In genomic region chr14:81516941-81517797, GRCh38 we compare ENCODE assay signal across 10 cellular contexts. TPM values are rescaled to one million over a fixed set of nuclear protein-coding genes. Genes with fewer than 3 reads are reported as not detected.
A peak's percentile ranks its signal among the peaks of the same experiment; 100 is the strongest.
DNase-seq lines count a peak whose midpoint lies in the region; ATAC-seq and TF ChIP-seq lines count a peak whose summit lies in the region.
"Had no signal": no experiment of that assay in that cellular context is flagged by ENCODE, and none has a peak within 500 bp of the region (broad histone marks: within the 10 kb centered on the region; RNA-seq: fewer than 3 reads in every experiment).

No MANE protein-coding gene starts in this region.

- H3K4me3 Mint-ChIP-seq in WTC11, result no peak overlapping the region

- peak overlapping the region; percentile 36 for H3K27ac ChIP-seq in right cardiac atrium (ENCODE audit: low read length)

- H3K4me1 Mint-ChIP-seq in WTC11, result peaks cover 19% of the 10 kb centered on the region

- peaks cover 10% of the 10 kb centered on the region for H3K4me1 ChIP-seq in right cardiac atrium (ENCODE audit: control insufficient read depth, insufficient read depth, low read length)

- H3K27ac Mint-ChIP-seq in WTC11, result peak overlapping the region; percentile 84

- peak; percentile 91 for ATAC-seq in WTC11
- peak; percentile 71 to 75 for ATAC-seq in right cardiac atrium
- ATAC-seq in omental fat pad (ENCODE audit: low FRiP score), result peak; percentile 82

- H3K27me3 ChIP-seq in right cardiac atrium (ENCODE audit: control insufficient read depth, insufficient read depth), result no peaks in the 10 kb centered on the region

- no peaks in the 10 kb centered on the region for H3K27me3 Mint-ChIP-seq in WTC11 (ENCODE audit: low read depth)

- DNase-seq in AG10803 (ENCODE audit: low read depth) (peak; percentile 62), WTC11 (ENCODE audit: low spot score) (no peak), right cardiac atrium (no peak), omental fat pad (ENCODE audit: low spot score) (no peak), NCI-H748 treated with DMSO at 0.1 percent for 48 hours (lab: John Stamatoyannopoulos, UW) (no peak), OCI-M2 (lab: John Stamatoyannopoulos, UW; ENCODE audit: unreplicated experiment) (no peak), T-helper 9 cell (no peak), C1 segment of cervical spinal cord (lab: John Stamatoyannopoulos, UW) (no peak)
- DNase-seq: DMS 273 treated with DMSO at 0.1 percent for 48 hours, NCI-H1092 had no signal

- WGBS in right cardiac atrium, result 26% methylated on average over 2 of the region's 2 CpGs

- H3K9me3 Mint-ChIP-seq in WTC11, result no peaks in the 10 kb centered on the region; the same call in 1 of the 2 replicates

- no peak overlapping the region for H3K4me3 ChIP-seq in AG10803 (ENCODE audit: low read length)
- H3K4me3 ChIP-seq in right cardiac atrium (ENCODE audit: low read length), result no peak overlapping the region

- intact Hi-C loops in right cardiac atrium (cut with DNase I), result no loop called here

- H3K9me3 ChIP-seq in right cardiac atrium (ENCODE audit: control insufficient read depth, low read length), result no peaks in the 10 kb centered on the region

- CTCF ChIA-PET in WTC11 (lab: Charles Lee), result no interaction called here

- TF ChIP-seq CTCF in AG10803 (conservative IDR thresholded peaks at IDR 0.05; ENCODE audit: low read length), result no peak
- TF ChIP-seq CTCF in WTC11 (IDR thresholded peaks at IDR 0.05), result no peak
- no peak for TF ChIP-seq CTCF in omental fat pad (IDR thresholded peaks at IDR 0.05)

- POLR2A ChIA-PET in WTC11 (lab: Charles Lee), result no interaction called here

- H3K36me3 Mint-ChIP-seq in WTC11, result peaks cover 23% of the 10 kb centered on the region

TF ChIP-seq in WTC11, 78 proteins besides CTCF, POLR2A, EP300 and RAD21:
- TF ChIP-seq PRRX2 (CRISPR knock-in tag; IDR thresholded peaks at IDR 0.05) (no peak), RORB (CRISPR knock-in tag; IDR thresholded peaks at IDR 0.05) (no peak), SMAD4 (CRISPR knock-in tag; IDR thresholded peaks at IDR 0.05) (no peak), ATF1 (CRISPR knock-in tag; IDR thresholded peaks at IDR 0.05) (no peak), HMGA2 (CRISPR knock-in tag; IDR thresholded peaks at IDR 0.05) (no peak), ELF4 (CRISPR knock-in tag; IDR thresholded peaks at IDR 0.05; ENCODE audit: low read depth) (no peak), ZNF263 (CRISPR knock-in tag; IDR thresholded peaks at IDR 0.05; ENCODE audit: low read depth) (no peak), ZBTB43 (CRISPR knock-in tag; IDR thresholded peaks at IDR 0.05) (no peak)
- TF ChIP-seq, protein P1, sequence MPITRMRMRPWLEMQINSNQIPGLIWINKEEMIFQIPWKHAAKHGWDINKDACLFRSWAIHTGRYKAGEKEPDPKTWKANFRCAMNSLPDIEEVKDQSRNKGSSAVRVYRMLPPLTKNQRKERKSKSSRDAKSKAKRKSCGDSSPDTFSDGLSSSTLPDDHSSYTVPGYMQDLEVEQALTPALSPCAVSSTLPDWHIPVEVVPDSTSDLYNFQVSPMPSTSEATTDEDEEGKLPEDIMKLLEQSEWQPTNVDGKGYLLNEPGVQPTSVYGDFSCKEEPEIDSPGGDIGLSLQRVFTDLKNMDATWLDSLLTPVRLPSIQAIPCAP (CRISPR knock-in tag; IDR thresholded peaks at IDR 0.05), result no peak
- TF ChIP-seq, protein P2, sequence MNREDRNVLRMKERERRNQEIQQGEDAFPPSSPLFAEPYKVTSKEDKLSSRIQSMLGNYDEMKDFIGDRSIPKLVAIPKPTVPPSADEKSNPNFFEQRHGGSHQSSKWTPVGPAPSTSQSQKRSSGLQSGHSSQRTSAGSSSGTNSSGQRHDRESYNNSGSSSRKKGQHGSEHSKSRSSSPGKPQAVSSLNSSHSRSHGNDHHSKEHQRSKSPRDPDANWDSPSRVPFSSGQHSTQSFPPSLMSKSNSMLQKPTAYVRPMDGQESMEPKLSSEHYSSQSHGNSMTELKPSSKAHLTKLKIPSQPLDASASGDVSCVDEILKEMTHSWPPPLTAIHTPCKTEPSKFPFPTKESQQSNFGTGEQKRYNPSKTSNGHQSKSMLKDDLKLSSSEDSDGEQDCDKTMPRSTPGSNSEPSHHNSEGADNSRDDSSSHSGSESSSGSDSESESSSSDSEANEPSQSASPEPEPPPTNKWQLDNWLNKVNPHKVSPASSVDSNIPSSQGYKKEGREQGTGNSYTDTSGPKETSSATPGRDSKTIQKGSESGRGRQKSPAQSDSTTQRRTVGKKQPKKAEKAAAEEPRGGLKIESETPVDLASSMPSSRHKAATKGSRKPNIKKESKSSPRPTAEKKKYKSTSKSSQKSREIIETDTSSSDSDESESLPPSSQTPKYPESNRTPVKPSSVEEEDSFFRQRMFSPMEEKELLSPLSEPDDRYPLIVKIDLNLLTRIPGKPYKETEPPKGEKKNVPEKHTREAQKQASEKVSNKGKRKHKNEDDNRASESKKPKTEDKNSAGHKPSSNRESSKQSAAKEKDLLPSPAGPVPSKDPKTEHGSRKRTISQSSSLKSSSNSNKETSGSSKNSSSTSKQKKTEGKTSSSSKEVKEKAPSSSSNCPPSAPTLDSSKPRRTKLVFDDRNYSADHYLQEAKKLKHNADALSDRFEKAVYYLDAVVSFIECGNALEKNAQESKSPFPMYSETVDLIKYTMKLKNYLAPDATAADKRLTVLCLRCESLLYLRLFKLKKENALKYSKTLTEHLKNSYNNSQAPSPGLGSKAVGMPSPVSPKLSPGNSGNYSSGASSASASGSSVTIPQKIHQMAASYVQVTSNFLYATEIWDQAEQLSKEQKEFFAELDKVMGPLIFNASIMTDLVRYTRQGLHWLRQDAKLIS (CRISPR knock-in tag; IDR thresholded peaks at IDR 0.05; ENCODE audit: borderline replicate concordance), result no peak

RNA-seq across cellular contexts. Expression of gene SEL1L, which starts 16.5 kb away (rescaled TPM):
- total RNA-seq in WTC11 (2021) (24.6 to 29.1 TPM (median 28.7 TPM) in 3 replicates), right cardiac atrium (10 to 100 TPM; 57.4 to 77.7 (median 65.1) TPM), omental fat pad (10 to 100 TPM; 53.3 to 74.0 (median 66.5) TPM)
- polyA plus RNA-seq in right cardiac atrium, result 13.9 TPM
